9 cellular contexts compared by ENCODE assay signal in the genomic region with DNA sequence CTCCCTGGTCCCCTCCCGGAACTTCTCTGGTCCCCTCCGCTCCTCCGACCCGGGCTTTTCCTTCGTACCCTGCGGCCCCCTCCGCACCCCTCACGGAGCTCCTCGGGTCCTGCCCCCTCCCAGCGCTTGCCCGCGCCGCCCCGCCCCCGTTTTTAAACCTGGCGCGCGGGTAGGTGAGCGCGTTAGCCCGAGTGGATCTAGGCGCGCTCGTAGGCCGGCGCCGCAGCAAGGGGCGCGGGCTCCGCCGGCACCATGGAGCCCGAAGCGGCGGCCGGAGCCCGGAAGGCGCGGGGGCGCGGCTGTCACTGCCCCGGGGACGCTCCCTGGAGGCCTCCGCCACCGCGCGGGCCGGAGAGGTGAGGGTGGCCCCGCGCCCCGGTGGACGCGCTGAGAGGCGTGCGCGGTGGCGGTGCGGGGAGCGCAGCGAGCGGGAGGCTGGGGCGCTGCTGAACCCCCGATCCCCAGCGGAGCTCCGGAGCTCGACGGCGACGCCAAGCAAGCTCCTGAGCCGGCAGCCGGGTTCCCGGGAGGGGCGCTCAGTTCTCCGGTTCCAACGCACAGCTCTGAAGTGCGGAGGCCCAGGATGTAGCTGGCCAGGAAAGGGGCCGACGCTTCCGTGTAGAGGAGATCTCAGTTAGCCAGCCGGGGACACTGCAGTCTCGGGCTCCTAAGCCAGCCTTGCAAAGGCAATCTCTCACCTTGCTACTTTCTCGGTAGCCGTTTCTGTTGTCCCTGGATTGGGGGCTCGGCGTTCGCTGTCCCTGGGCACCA. TPM values are rescaled to one million over a fixed set of nuclear protein-coding genes. Genes with fewer than 3 reads are reported as not detected.
A peak's percentile ranks its signal among the peaks of the same experiment; 100 is the strongest.
DNase-seq lines count a peak whose midpoint lies in the region; ATAC-seq, FAIRE-seq and TF ChIP-seq lines count a peak whose summit lies in the region.
"Had no signal": no experiment of that assay in that cellular context is flagged by ENCODE, and none has a peak within 500 bp of the region (broad histone marks: within the 10 kb centered on the region; RNA-seq: fewer than 3 reads in every experiment).

A gene with protein sequence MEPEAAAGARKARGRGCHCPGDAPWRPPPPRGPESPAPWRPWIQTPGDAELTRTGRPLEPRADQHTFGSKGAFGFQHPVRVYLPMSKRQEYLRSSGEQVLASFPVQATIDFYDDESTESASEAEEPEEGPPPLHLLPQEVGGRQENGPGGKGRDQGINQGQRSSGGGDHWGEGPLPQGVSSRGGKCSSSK (plus strand): TSS at position 182 of the 771 bp plus-strand sequence. CDS start 71 bp downstream, at position 253.

- peak within 1 kb of the TSS; percentile 46 for H3K4me3 Mint-ChIP-seq in Calu3 (ENCODE audit: low read depth, unreplicated experiment)

- no peaks in the 10 kb centered on the region for H3K9me3 ChIP-seq in iPS-20b (ENCODE audit: insufficient read depth, low read depth, low read length)
- H3K9me3 ChIP-seq: neutrophil had no signal

- peak within 1 kb of the TSS; percentile 72 for H3K4me3 ChIP-seq in iPS-20b (ENCODE audit: low read length)

- no peaks in the 10 kb centered on the region for H3K27me3 Mint-ChIP-seq in Calu3 (ENCODE audit: unreplicated experiment)

- no peaks in the 10 kb centered on the region for H3K9me3 Mint-ChIP-seq in Calu3 (ENCODE audit: low read depth, unreplicated experiment)

- no peak within 1 kb of the TSS for H3K27ac ChIP-seq in iPS-20b (ENCODE audit: low read length)
- H3K27ac ChIP-seq: neutrophil had no signal

- peaks cover 55% of the 10 kb centered on the region for H3K27me3 ChIP-seq in iPS-20b (ENCODE audit: insufficient read depth, low read length)

- no peak for ATAC-seq in GM19452 (IDR thresholded peaks at IDR 0.05; ENCODE audit: unreplicated experiment)

- H3K9ac ChIP-seq in iPS-20b (ENCODE audit: low read depth, low read length): no peak within 1 kb of the TSS; the same call in 1 of the 2 replicates

- BruUV-seq in Calu3 (replicated peaks; lab: Mats Ljungman, UMichigan): no TSS peak

- no peaks in the 10 kb centered on the region for H3K36me3 Mint-ChIP-seq in Calu3 (ENCODE audit: insufficient read depth, unreplicated experiment)

- FAIRE-seq in frontal cortex (lab: Jason Lieb, UNC): no peak

- H3K4me1 Mint-ChIP-seq in Calu3 (ENCODE audit: low read depth, unreplicated experiment): no peaks in the 10 kb centered on the region

- H3K27ac Mint-ChIP-seq in Calu3 (ENCODE audit: unreplicated experiment): no peak within 1 kb of the TSS

- DNase-seq in Calu3: peak; percentile 15
- peak; percentile 34 for DNase-seq in M059J (ENCODE audit: low read depth)
- peak; percentile 24 for DNase-seq in activated naive CD4-positive, alpha-beta T cell treated with anti-CD3 and anti-CD28 coated beads, Interleukin-2, amount 50 U/mL, for 16 hours
- peak; percentile 27 for DNase-seq in stimulated activated CD4-positive, alpha-beta T cell treated with anti-CD3 and anti-CD28 coated beads, Interleukin-4, amount 100 ng/mL, for 1 hour
- DNase-seq in frontal cortex (ENCODE audit: low spot score in 2 of 2): no peak
- no peak for DNase-seq in amniotic stem cell (lab: John Stamatoyannopoulos, UW)

- H3K4me1 ChIP-seq in iPS-20b (ENCODE audit: insufficient read depth, low read length): peaks cover under 1% of the 10 kb centered on the region; the same call in 1 of the 2 replicates

- CTCF ChIA-PET in Calu3 (lab: Charles Lee): interaction anchor here (0.7 kb wide), 1 partner anchor 659 kb away, joined by 3 read pairs; no protein-coding TSS in a partner anchor

- H3K36me3 ChIP-seq in iPS-20b (ENCODE audit: insufficient read depth, low read depth, low read length): no peaks in the 10 kb centered on the region
- H3K36me3 ChIP-seq: neutrophil had no signal

- TF ChIP-seq CTCF in Calu3 (IDR thresholded peaks at IDR 0.05; ENCODE audit: unreplicated experiment): no peak

- intact Hi-C loops in Calu3 (cut with micrococcal nuclease; ENCODE audit: unreplicated experiment): no loop called here

RNA-seq across cellular contexts. Expression of the gene that starts here (rescaled TPM):
- total RNA-seq in Calu3 (2022) (0.17 and 0.40 TPM in 2 replicates), frontal cortex (not detected)
- total RNA-seq in M059J (2014; rRNA removed; shearing (Covaris generic)): 0.62 and 0.64 TPM in 2 replicates

Comparison
In these comparisons a context has a peak if more than half of its experiments do, and no peak if none do; other contexts are left out.
1. Peak in DNase-seq in Calu3; RNA of the gene not detected or under 1 TPM.
2. Peak in DNase-seq in M059J; RNA of the gene not detected or under 1 TPM.
3. DNase-seq: peak in activated naive CD4-positive, alpha-beta T cell treated with anti-CD3 and anti-CD28 coated beads, Interleukin-2, amount 50 U/mL, for 16 hours (single experiment) and stimulated activated CD4-positive, alpha-beta T cell treated with anti-CD3 and anti-CD28 coated beads, Interleukin-4, amount 100 ng/mL, for 1 hour (single experiment); none in frontal cortex (0 of 2) and amniotic stem cell (single experiment).